In genomic region chr1:193827516-193827915, GRCh38 we compare ENCODE assay signal across 32 cellular contexts.
"Had no signal": no experiment of that assay in that cellular context is flagged by ENCODE, and none has a peak within 500 bp of the region (broad histone marks: within the 10 kb centered on the region; RNA-seq: fewer than 3 reads in every experiment).

No MANE protein-coding gene starts in this region.

- H3K27me3 ChIP-seq: neural progenitor cell, ovary, right lobe of liver, sigmoid colon, spleen, suprapubic skin, testis, tibial artery, transverse colon, upper lobe of right lung, uterus had no signal

- H3K4me3 ChIP-seq: neural progenitor cell, ovary, psoas muscle, right lobe of liver, sigmoid colon, skin epidermis, smooth muscle cell, spleen, suprapubic skin, testis, tibial artery, transverse colon, upper lobe of right lung, uterus had no signal

- H3K36me3 ChIP-seq: neural progenitor cell, ovary, right lobe of liver, sigmoid colon, spleen, suprapubic skin, tibial artery, transverse colon, upper lobe of right lung, uterus had no signal

- H3K4me1 Mint-ChIP-seq: natural killer cell; nephron; neural progenitor cell; stimulated activated memory B cell treated with anti-CD40 and anti-IgM and Interleukin-4, amounts not matched to agents 10 μg/mL and 1 μg/mL and 100 μg/mL, for 72 hours; stimulated activated naive CD8-positive, alpha-beta T cell treated with anti-CD3 and anti-CD28 coated beads, Interleukin-15, amount 100 ng/mL, for 72 hours had no signal

- ATAC-seq: natural killer cell; psoas muscle; right cardiac atrium; right lobe of liver; stimulated activated memory B cell treated with anti-CD40 and anti-IgM and Interleukin-4, amounts not matched to agents 10 μg/mL and 1 μg/mL and 100 μg/mL, for 72 hours; stimulated activated naive CD8-positive, alpha-beta T cell treated with anti-CD3 and anti-CD28 coated beads, Interleukin-15, amount 100 ng/mL, for 72 hours; stimulated activated naive CD8-positive, alpha-beta T cell treated with anti-CD3 and anti-CD28 coated beads, Interleukin-15, Interleukin-2, amounts not matched to agents 100 U/mL and 50 U/mL, for 24 hours; upper lobe of right lung had no signal

- H2AFZ ChIP-seq: neural progenitor cell, parathyroid adenoma had no signal

- H3K27ac Mint-ChIP-seq: natural killer cell; nephron; neural progenitor cell; progenitor cell of endocrine pancreas; stimulated activated memory B cell treated with anti-CD40 and anti-IgM and Interleukin-4, amounts not matched to agents 10 μg/mL and 1 μg/mL and 100 μg/mL, for 72 hours; type B pancreatic cell had no signal

- DNase-seq: natural killer cell; occipital lobe; ovary; posterior cingulate gyrus; psoas muscle; right cardiac atrium; right lobe of liver; sigmoid colon; spleen; stimulated activated CD4-positive, alpha-beta T cell treated with anti-CD3 and anti-CD28 coated beads, Interleukin-12 subunit alpha, Interleukin-12 subunit beta, amount 100 ng/mL, for 4 hours; stimulated activated CD4-positive, alpha-beta T cell treated with anti-CD3 and anti-CD28 coated beads, Interleukin-1b, Interleukin-23, amount 100 ng/mL, for 48 hours; stimulated activated CD4-positive, alpha-beta T cell treated with anti-CD3 and anti-CD28 coated beads, Interleukin-4, amount 100 ng/mL, for 1 hour; stimulated activated CD4-positive, alpha-beta T cell treated with anti-CD3 and anti-CD28 coated beads, Interleukin-4, amount 100 ng/mL, for 4 hours; stimulated activated CD8-positive, alpha-beta memory T cell treated with anti-CD3 and anti-CD28 coated beads, Interleukin-4, amount 100 ng/mL, for 48 hours; stimulated activated naive CD4-positive, alpha-beta T cell; stimulated activated naive CD8-positive, alpha-beta T cell treated with anti-CD3 and anti-CD28 coated beads, Interleukin-15, amount 100 ng/mL, for 72 hours; stimulated activated naive CD8-positive, alpha-beta T cell treated with anti-CD3 and anti-CD28 coated beads, Interleukin-15, Interleukin-2, amounts not matched to agents 100 U/mL and 50 U/mL, for 24 hours; substantia nigra; testis; tibial artery; transverse colon; upper lobe of right lung; uterus had no signal

- H3K36me3 Mint-ChIP-seq: neural progenitor cell; stimulated activated memory B cell treated with anti-CD40 and anti-IgM and Interleukin-4, amounts not matched to agents 10 μg/mL and 1 μg/mL and 100 μg/mL, for 72 hours; type B pancreatic cell had no signal

- H3K9me3 ChIP-seq: ovary, right lobe of liver, testis, uterus had no signal

- H3K27me3 Mint-ChIP-seq: progenitor cell of endocrine pancreas; stimulated activated memory B cell treated with anti-CD40 and anti-IgM and Interleukin-4, amounts not matched to agents 10 μg/mL and 1 μg/mL and 100 μg/mL, for 72 hours; stimulated activated naive CD8-positive, alpha-beta T cell treated with anti-CD3 and anti-CD28 coated beads, Interleukin-15, amount 100 ng/mL, for 72 hours; type B pancreatic cell had no signal

- H3K79me2 ChIP-seq: parathyroid adenoma had no signal

- H3K9ac ChIP-seq: neural progenitor cell, parathyroid adenoma had no signal

- H3K4me3 Mint-ChIP-seq: natural killer cell; nephron; neural progenitor cell; stimulated activated memory B cell treated with anti-CD40 and anti-IgM and Interleukin-4, amounts not matched to agents 10 μg/mL and 1 μg/mL and 100 μg/mL, for 72 hours; stimulated activated naive CD8-positive, alpha-beta T cell treated with anti-CD3 and anti-CD28 coated beads, Interleukin-15, amount 100 ng/mL, for 72 hours; type B pancreatic cell had no signal

- H3K4me1 ChIP-seq: neural progenitor cell, parathyroid adenoma, psoas muscle, right lobe of liver, sigmoid colon, spleen, suprapubic skin, testis, tibial artery, transverse colon, upper lobe of right lung, uterus had no signal

- H3K4me2 ChIP-seq: neural progenitor cell, smooth muscle cell had no signal

- H3K27ac ChIP-seq: neural progenitor cell, ovary, parathyroid adenoma, psoas muscle, right lobe of liver, sigmoid colon, skin epidermis, spleen, suprapubic skin, testis, tibial artery, transverse colon, upper lobe of right lung, uterus had no signal
